8 cellular contexts compared by ENCODE assay signal in the genomic region with DNA sequence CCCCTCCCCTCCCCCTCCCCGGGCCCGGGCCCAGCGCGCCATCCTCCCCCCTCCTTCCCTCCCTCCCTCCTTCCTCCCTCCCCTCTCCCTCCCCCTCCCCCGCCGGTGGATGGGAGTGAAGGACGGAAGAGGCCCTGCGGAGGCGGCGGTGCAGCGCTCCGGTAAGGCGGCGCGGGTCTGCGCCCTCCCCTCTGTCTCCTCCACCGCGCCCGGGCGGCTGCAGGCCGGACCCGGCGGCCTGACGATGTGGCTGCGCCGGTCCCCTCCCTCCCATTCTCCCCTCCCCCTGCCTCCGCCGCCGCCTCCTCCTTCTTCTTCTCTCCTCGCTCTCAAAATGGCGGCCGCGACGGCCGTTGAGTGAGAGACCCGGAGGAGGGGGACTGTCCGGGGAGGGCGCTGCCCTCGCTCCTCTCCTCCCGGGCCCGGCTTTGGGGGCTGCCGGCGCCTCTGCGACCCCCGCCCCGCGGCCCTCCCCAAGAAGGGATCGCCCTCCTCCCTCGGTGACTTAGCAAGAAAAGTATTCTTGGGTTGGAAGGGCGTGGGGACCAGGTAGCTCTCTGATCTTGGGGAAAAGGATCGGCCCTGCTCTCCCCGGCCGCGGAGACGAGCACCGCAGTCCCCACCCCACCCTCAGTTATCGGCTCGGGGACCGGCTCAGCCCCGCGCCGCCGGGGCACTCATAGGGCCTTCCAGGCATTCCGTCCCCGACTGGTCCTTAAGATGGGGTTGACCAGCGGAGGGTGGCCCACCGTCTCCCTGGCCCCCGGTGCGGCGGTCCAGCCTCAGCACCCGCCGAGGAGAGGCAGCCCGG. TPM values are rescaled to one million over a fixed set of nuclear protein-coding genes. Genes with fewer than 3 reads are reported as not detected.
DNase-seq lines count a peak whose midpoint lies in the region; ATAC-seq lines count a peak whose summit lies in the region.

No MANE protein-coding gene starts in this region.

- peak overlapping the region; percentile 54 for H3K4me2 ChIP-seq in neuronal stem cell (ENCODE audit: insufficient read depth, low read length, poor library complexity, severe bottlenecking)

- H3K79me1 ChIP-seq in neuronal stem cell (ENCODE audit: low read depth, low read length): peaks cover 4% of the 10 kb centered on the region

- H4K91ac ChIP-seq in neuronal stem cell (ENCODE audit: low read depth, low read length, poor library complexity): no peak overlapping the region

- H3K18ac ChIP-seq in neuronal stem cell (ENCODE audit: low read length): peak overlapping the region; percentile 100

- H2BK120ac ChIP-seq in neuronal stem cell (ENCODE audit: low read depth, low read length): peak overlapping the region; percentile 96

- H3K9ac ChIP-seq in neuronal stem cell (ENCODE audit: low read depth, low read length, poor library complexity): peak overlapping the region; percentile 98

- peak overlapping the region; percentile 99 for H3K14ac ChIP-seq in neuronal stem cell (ENCODE audit: low read length)

- peak overlapping the region; percentile 99 for H2AFZ ChIP-seq in neuronal stem cell (ENCODE audit: low read length)

- H3K9me3 ChIP-seq in SJCRH30 (replicated peaks) (no peaks in the 10 kb centered on the region), neuronal stem cell (replicated peaks in 1 of 2; ENCODE audit: control insufficient read depth in 2 of 2, insufficient read depth in 1 of 2, low read depth in 1 of 2, low read length in 2 of 2) (no peaks in the 10 kb centered on the region)

- peak overlapping the region; percentile 37 for H2BK15ac ChIP-seq in neuronal stem cell (ENCODE audit: low read length)

- H3K4ac ChIP-seq in neuronal stem cell (ENCODE audit: low read length): peak overlapping the region; percentile 84

- DNase-seq in DMS53 treated with DMSO at 0.1 percent for 48 hours (lab: John Stamatoyannopoulos, UW; ENCODE audit: unreplicated experiment) (peak; percentile 46), HuH-7 (ENCODE audit: low spot score) (peak; percentile 55), SJCRH30 (peak; percentile 76 to 79), foreskin melanocyte (peak; percentile 69), neuronal stem cell (ENCODE audit: low spot score) (peak; percentile 82), substantia nigra (lab: John Stamatoyannopoulos, UW) (peak in 48 of 49 donors; percentile 29 to 94 (median 78))
- peak; percentile 72 to 87 (median 82) for DNase-seq in activated naive CD4-positive, alpha-beta T cell (lab: John Stamatoyannopoulos, UW)

- H4K8ac ChIP-seq in neuronal stem cell (ENCODE audit: low read depth, low read length): no peak overlapping the region

- H3K36me3 ChIP-seq in SJCRH30: peaks cover 7% of the 10 kb centered on the region; the same call in 1 of the 2 replicates
- H3K36me3 ChIP-seq in neuronal stem cell (replicated peaks in 1 of 2; ENCODE audit: control insufficient read depth in 2 of 2, insufficient read depth in 2 of 2, low read length in 2 of 2): peaks cover 0 to 5% of the 10 kb centered on the region in 2 donors

- H3K4me1 ChIP-seq in SJCRH30: no peaks in the 10 kb centered on the region
- peaks cover 1 to 2% of the 10 kb centered on the region in 2 donors for H3K4me1 ChIP-seq in neuronal stem cell (ENCODE audit: control insufficient read depth in 2 of 2, insufficient read depth in 1 of 2, low read depth in 1 of 2, low read length in 2 of 2)

- WGBS in neuronal stem cell (ENCODE audit: extremely low coverage in 2 of 2, insufficient read length in 2 of 2, insufficient replicate concordance in 1 of 2), 2 donors: no CpG with 5 or more reads among the region's 73 CpGs

- peak overlapping the region; percentile 99 for H3K4me3 ChIP-seq in SJCRH30
- peak overlapping the region; percentile 60 to 99 for H3K4me3 ChIP-seq in neuronal stem cell (ENCODE audit: low read length in 2 of 2)

- H3K27me3 ChIP-seq in SJCRH30 (no peaks in the 10 kb centered on the region), neuronal stem cell (ENCODE audit: control insufficient read depth in 3 of 3, insufficient read depth in 3 of 3, low read depth in 1 of 3, low read length in 3 of 3) (no peaks in the 10 kb centered on the region)

- peak overlapping the region; percentile 99 for H2AK5ac ChIP-seq in neuronal stem cell (ENCODE audit: low read depth, low read length)

- peak; percentile 35 for ATAC-seq in GM21526 (IDR thresholded peaks at IDR 0.05; ENCODE audit: low FRiP score, unreplicated experiment)

- peak overlapping the region; percentile 68 for H3K23ac ChIP-seq in neuronal stem cell (ENCODE audit: low read depth, low read length, poor library complexity)

- H2BK12ac ChIP-seq in neuronal stem cell (ENCODE audit: low read length): peak overlapping the region; percentile 4

- peak overlapping the region; percentile 98 for H2BK5ac ChIP-seq in neuronal stem cell (ENCODE audit: low read length)

- H3K27ac ChIP-seq in SJCRH30 (peak overlapping the region; percentile 88), neuronal stem cell (replicated peaks; ENCODE audit: low read length) (peak overlapping the region; percentile 97), substantia nigra (ENCODE audit: low read depth, low read length, poor library complexity, severe bottlenecking) (peak overlapping the region; percentile 99)

RNA-seq across cellular contexts. Expression of a gene that starts 0.6 kb away (rescaled TPM):
- total RNA-seq in SJCRH30 (2014; rRNA removed; shearing (Covaris generic)): 49.6 and 60.6 TPM in 2 replicates
- polyA plus RNA-seq in neuronal stem cell (2013, experiment 1 of 2): 73.5 TPM
- 72.8 TPM for polyA plus RNA-seq in neuronal stem cell (2013, experiment 2 of 2)

Comparison
In these comparisons a context has a peak if more than half of its experiments do, and no peak if none do; other contexts are left out.
1. Peak in every context shown above with its lines: DNase-seq, ATAC-seq, H3K4me3 ChIP-seq and H3K27ac ChIP-seq.